In genomic region chr4:174598800-174599199, GRCh38 we compare ENCODE assay signal across 8 cellular contexts.
"Had no signal": no experiment of that assay in that cellular context is flagged by ENCODE, and none has a peak within 500 bp of the region (broad histone marks: within the 10 kb centered on the region; RNA-seq: fewer than 3 reads in every experiment).

No MANE protein-coding gene starts in this region.

- DNase-seq: GDM1, GF-D8 had no signal

- ATAC-seq: GM12878 had no signal

- FAIRE-seq: G401.6, GM12878, GM12891, GM12892, GM18507, GM19239 had no signal

- H3K4me3 ChIP-seq: GM12878 had no signal
